1 cellular context compared by ENCODE assay signal in the genomic region with DNA sequence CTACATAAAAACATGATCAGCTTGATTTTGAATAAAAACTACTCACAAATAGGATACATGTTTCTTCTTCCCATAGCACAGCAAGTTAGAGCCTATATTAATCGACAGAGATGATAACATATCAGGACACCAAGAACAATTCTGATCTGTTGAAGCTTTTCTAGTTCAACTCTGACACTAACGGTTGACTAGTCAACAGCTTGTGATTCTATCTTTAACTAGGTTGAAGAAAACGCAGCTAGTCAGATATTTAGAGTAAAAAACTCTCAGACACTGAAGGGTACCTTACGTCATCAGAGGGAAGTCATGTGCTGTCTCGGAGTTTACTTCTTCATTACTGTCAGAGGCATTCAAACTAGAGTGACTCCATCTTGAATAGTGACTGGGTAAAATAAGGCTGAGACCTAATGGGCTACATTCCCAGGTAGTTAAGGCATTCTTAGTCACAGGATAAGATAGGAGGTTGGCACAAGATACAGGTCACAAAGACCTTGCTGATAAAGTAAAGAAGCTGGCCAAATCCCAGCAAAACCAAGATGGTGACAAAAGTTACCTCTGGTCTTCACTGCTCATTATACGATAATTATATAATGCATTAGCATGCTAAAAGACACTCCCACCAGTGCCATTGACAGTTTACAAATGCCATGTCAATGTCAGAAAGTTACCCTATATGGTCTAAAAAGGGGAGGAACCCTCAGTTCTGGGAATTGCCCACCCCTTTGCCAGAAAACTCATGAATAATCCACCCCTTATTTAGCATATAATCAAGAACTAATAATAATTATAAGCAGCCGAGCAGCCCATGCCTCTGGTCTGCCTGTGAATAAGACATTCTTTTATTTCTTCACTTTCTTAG.
TF ChIP-seq lines count a peak whose summit lies in the region.

No MANE protein-coding gene starts in this region.

TF ChIP-seq in K562, 482 proteins besides CTCF, POLR2A, EP300 and RAD21 (continued from another document and continues in another):
- TF ChIP-seq ARID3B (CRISPR knock-in tag; IDR thresholded peaks at IDR 0.05; ENCODE audit: borderline replicate concordance): no peak; the same call in 1 of the 2 replicates
- 0 out of 2 replicates have a peak, but pooled peaks have one; percentile 14 for TF ChIP-seq ETV1 (tag; conservative IDR thresholded peaks at IDR 0.05; ENCODE audit: low read depth)
- no peak for TF ChIP-seq ZNF444 (CRISPR knock-in tag; IDR thresholded peaks at IDR 0.05)
- TF ChIP-seq, protein P1, sequence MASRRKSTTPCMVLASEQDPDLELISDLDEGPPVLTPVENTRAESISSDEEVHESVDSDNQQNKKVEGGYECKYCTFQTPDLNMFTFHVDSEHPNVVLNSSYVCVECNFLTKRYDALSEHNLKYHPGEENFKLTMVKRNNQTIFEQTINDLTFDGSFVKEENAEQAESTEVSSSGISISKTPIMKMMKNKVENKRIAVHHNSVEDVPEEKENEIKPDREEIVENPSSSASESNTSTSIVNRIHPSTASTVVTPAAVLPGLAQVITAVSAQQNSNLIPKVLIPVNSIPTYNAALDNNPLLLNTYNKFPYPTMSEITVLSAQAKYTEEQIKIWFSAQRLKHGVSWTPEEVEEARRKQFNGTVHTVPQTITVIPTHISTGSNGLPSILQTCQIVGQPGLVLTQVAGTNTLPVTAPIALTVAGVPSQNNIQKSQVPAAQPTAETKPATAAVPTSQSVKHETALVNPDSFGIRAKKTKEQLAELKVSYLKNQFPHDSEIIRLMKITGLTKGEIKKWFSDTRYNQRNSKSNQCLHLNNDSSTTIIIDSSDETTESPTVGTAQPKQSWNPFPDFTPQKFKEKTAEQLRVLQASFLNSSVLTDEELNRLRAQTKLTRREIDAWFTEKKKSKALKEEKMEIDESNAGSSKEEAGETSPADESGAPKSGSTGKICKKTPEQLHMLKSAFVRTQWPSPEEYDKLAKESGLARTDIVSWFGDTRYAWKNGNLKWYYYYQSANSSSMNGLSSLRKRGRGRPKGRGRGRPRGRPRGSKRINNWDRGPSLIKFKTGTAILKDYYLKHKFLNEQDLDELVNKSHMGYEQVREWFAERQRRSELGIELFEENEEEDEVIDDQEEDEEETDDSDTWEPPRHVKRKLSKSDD (conservative IDR thresholded peaks at IDR 0.05; ENCODE audit: low read length): no peak
- TF ChIP-seq KAT8 (IDR thresholded peaks at IDR 0.05; ENCODE audit: low read depth): no peak
- TF ChIP-seq ZNF589 (CRISPR knock-in tag; IDR thresholded peaks at IDR 0.05; ENCODE audit: low read depth): 0 out of 2 replicates have a peak, but pooled peaks have one; percentile 53
- TF ChIP-seq DPF2 (IDR thresholded peaks at IDR 0.05): no peak
- TF ChIP-seq ZNF584 (CRISPR knock-in tag; IDR thresholded peaks at IDR 0.05; ENCODE audit: low read depth): peak; percentile 95
- TF ChIP-seq, protein P2, sequence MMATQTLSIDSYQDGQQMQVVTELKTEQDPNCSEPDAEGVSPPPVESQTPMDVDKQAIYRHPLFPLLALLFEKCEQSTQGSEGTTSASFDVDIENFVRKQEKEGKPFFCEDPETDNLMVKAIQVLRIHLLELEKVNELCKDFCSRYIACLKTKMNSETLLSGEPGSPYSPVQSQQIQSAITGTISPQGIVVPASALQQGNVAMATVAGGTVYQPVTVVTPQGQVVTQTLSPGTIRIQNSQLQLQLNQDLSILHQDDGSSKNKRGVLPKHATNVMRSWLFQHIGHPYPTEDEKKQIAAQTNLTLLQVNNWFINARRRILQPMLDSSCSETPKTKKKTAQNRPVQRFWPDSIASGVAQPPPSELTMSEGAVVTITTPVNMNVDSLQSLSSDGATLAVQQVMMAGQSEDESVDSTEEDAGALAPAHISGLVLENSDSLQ (IDR thresholded peaks at IDR 0.05): peak; percentile 56; the same call in 1 of the 2 replicates
- TF ChIP-seq ZNF445 (CRISPR knock-in tag; IDR thresholded peaks at IDR 0.05; ENCODE audit: low read depth): 0 out of 2 replicates have a peak, but pooled peaks have one; percentile 64
- TF ChIP-seq NR4A1 (CRISPR knock-in tag; IDR thresholded peaks at IDR 0.05): no peak
- TF ChIP-seq NR4A1 (tag; IDR thresholded peaks at IDR 0.05): peak; percentile 91
- no peak for TF ChIP-seq RCOR1 (IDR thresholded peaks at IDR 0.05; ENCODE audit: borderline replicate concordance in 1 of 2, low read depth in 2 of 2, low read length in 2 of 2)
- peak; percentile 43; the same call in 1 of the 2 replicates for TF ChIP-seq ZNF354B (CRISPR knock-in tag; IDR thresholded peaks at IDR 0.05)
- TF ChIP-seq MXI1 (IDR thresholded peaks at IDR 0.05; ENCODE audit: low read depth, low read length): no peak
- no peak for TF ChIP-seq NR2C1 (IDR thresholded peaks at IDR 0.05)
- TF ChIP-seq NR2C1 (tag; IDR thresholded peaks at IDR 0.05): peak; percentile 84
- TF ChIP-seq GABPB1 (CRISPR knock-in tag; IDR thresholded peaks at IDR 0.05): no peak
- no peak for TF ChIP-seq MTA2 (IDR thresholded peaks at IDR 0.05; ENCODE audit: low read depth)
- peak; percentile 78 for TF ChIP-seq HDAC8 (tag; IDR thresholded peaks at IDR 0.05)
- peak; percentile 91 for TF ChIP-seq CREB3 (tag; conservative IDR thresholded peaks at IDR 0.05; ENCODE audit: low read depth)
- peak; percentile 89 for TF ChIP-seq PTTG1 (tag; IDR thresholded peaks at IDR 0.05; ENCODE audit: low read depth)
- TF ChIP-seq, protein P3, sequence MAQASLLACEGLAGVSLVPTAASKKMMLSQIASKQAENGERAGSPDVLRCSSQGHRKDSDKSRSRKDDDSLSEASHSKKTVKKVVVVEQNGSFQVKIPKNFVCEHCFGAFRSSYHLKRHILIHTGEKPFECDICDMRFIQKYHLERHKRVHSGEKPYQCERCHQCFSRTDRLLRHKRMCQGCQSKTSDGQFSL (CRISPR knock-in tag; IDR thresholded peaks at IDR 0.05): no peak
- TF ChIP-seq, protein P3 (tag; IDR thresholded peaks at IDR 0.05): peak; percentile 5 to 93; a peak in 2 of 4 replicates
- peak; percentile 65; the same call in 1 of the 2 replicates for TF ChIP-seq CREB5 (CRISPR knock-in tag; IDR thresholded peaks at IDR 0.05)
- no peak for TF ChIP-seq HLTF (IDR thresholded peaks at IDR 0.05)
- peak; percentile 5; the same call in 1 of the 2 replicates for TF ChIP-seq CC2D1A (IDR thresholded peaks at IDR 0.05)
- TF ChIP-seq, protein P4, sequence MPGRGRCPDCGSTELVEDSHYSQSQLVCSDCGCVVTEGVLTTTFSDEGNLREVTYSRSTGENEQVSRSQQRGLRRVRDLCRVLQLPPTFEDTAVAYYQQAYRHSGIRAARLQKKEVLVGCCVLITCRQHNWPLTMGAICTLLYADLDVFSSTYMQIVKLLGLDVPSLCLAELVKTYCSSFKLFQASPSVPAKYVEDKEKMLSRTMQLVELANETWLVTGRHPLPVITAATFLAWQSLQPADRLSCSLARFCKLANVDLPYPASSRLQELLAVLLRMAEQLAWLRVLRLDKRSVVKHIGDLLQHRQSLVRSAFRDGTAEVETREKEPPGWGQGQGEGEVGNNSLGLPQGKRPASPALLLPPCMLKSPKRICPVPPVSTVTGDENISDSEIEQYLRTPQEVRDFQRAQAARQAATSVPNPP (IDR thresholded peaks at IDR 0.05; ENCODE audit: borderline replicate concordance, insufficient read depth, insufficient read length): no peak
- TF ChIP-seq YY1 (IDR thresholded peaks at IDR 0.05; ENCODE audit: borderline replicate concordance in 1 of 3, control insufficient read depth in 1 of 3, extremely low read depth in 1 of 3, insufficient read depth in 3 of 3, insufficient read length in 1 of 3, insufficient replicate concordance in 2 of 3, low read depth in 1 of 3, low read length in 2 of 3): no peak
- TF ChIP-seq ZNF766 (CRISPR knock-in tag; conservative IDR thresholded peaks at IDR 0.05): peak; percentile 84
- TF ChIP-seq, protein P5, sequence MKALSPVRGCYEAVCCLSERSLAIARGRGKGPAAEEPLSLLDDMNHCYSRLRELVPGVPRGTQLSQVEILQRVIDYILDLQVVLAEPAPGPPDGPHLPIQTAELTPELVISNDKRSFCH (CRISPR knock-in tag; IDR thresholded peaks at IDR 0.05): no peak
- TF ChIP-seq, protein P5 (tag; IDR thresholded peaks at IDR 0.05): peak; percentile 72; the same call in 1 of the 2 replicates
- TF ChIP-seq ZNF76 (CRISPR knock-in tag; IDR thresholded peaks at IDR 0.05; ENCODE audit: borderline replicate concordance): peak; percentile 87; the same call in 1 of the 2 replicates
- TF ChIP-seq RFX1 (IDR thresholded peaks at IDR 0.05): no peak
- TF ChIP-seq CEBPG (CRISPR knock-in tag; IDR thresholded peaks at IDR 0.05): no peak
- no peak for TF ChIP-seq CEBPG (tag; conservative IDR thresholded peaks at IDR 0.05 in 1 of 2, IDR thresholded peaks at IDR 0.05 in 1 of 2)
- TF ChIP-seq ZKSCAN8 (CRISPR knock-in tag; IDR thresholded peaks at IDR 0.05): peak; percentile 43; the same call in 1 of the 2 replicates
- peak; percentile 86; the same call in 1 of the 2 replicates for TF ChIP-seq HIVEP1 (CRISPR knock-in tag; IDR thresholded peaks at IDR 0.05)
- no peak for TF ChIP-seq TARDBP (IDR thresholded peaks at IDR 0.05)
- 0 out of 2 replicates have a peak, but pooled peaks have one; percentile 45 for TF ChIP-seq ATF4 (CRISPR knock-in tag; IDR thresholded peaks at IDR 0.05)
- no peak for TF ChIP-seq TAF7 (tag; IDR thresholded peaks at IDR 0.05)
- TF ChIP-seq FOXK1 (CRISPR knock-in tag; IDR thresholded peaks at IDR 0.05; ENCODE audit: borderline replicate concordance): no peak
- TF ChIP-seq ZNF707 (CRISPR knock-in tag; conservative IDR thresholded peaks at IDR 0.05): no peak
- no peak for TF ChIP-seq SUPT5H (IDR thresholded peaks at IDR 0.05)
- TF ChIP-seq DDX20 (tag; IDR thresholded peaks at IDR 0.05; ENCODE audit: low read depth): peak; percentile 87
- TF ChIP-seq SREBF2 (CRISPR knock-in tag; IDR thresholded peaks at IDR 0.05): no peak
- TF ChIP-seq NR0B1 (IDR thresholded peaks at IDR 0.05; ENCODE audit: partially characterized antibody): no peak
- TF ChIP-seq SRF (CRISPR knock-in tag; IDR thresholded peaks at IDR 0.05): 0 out of 4 replicates have a peak, but pooled peaks of 1 of the 2 experiments have one; percentile 56
- TF ChIP-seq ZBTB17 (CRISPR knock-in tag; IDR thresholded peaks at IDR 0.05): peak; percentile 79
- TF ChIP-seq RBM39 (optimal IDR thresholded peaks at IDR 0.05; ENCODE audit: low read depth, low read length): no peak
- no peak for TF ChIP-seq NRF1 (conservative IDR thresholded peaks at IDR 0.05 in 1 of 2, IDR thresholded peaks at IDR 0.05 in 1 of 2)
- no peak for TF ChIP-seq MBD2 (IDR thresholded peaks at IDR 0.05; ENCODE audit: borderline replicate concordance, low read depth)
- TF ChIP-seq PTRF (tag; IDR thresholded peaks at IDR 0.05): peak; percentile 87
